In the genomic region with DNA sequence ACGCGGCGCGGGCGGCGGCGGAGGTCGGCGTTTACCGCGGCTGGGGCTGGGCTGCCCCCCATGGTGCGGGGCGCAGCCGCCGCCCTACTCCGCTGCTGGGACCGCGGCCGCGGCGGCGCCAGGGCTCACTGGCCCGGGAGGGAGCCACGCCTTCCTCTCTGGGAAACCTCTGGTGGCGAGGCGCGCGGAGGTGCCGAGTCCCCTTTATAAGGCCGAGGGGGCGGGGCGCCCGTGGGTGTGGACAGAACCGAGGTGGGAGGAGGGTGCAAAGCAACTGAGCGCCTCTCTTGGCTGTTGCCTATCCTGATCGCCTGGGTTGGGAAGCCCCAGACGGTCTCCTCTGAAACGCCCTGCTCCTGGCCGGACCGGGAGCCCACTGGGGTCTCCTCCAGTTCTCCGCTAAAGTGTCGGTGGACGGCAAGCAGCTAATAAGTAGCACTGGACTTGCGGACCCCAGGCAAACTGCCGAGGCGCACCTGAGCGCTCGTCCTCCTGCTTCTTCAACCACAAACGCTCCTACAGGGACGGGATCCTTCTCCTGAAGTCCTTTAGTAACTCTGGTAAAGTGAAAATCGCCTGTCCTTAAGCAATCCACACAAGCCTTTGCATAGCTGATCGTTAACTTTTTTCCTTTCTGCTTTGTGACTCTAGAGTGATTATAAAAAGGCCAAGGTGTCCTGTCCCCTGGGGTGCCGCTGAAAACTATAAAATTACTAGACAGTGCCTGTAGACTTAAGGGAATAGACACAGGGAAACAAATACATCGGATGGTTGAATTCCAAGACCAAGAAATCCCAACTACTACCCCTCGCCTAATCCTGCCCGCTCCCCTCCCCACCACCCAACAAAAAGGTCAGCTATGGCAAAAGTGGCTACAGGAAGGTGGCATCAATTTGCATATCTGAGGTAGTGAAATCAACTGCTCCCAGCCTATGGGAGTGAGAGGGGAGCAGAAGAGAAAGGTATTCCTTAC, we compare ENCODE assay signal across 8 cellular contexts. TPM values are rescaled to one million over a fixed set of nuclear protein-coding genes. Genes with fewer than 3 reads are reported as not detected.
DNase-seq lines count a peak whose midpoint lies in the region; ATAC-seq and TF ChIP-seq lines count a peak whose summit lies in the region.

A gene (minus strand): TSS at position 182 of the 973 bp plus-strand sequence. CDS start 239 bp downstream, outside the sequence.

- H3K4me1 Mint-ChIP-seq in activated naive CD4-positive, alpha-beta T cell treated with anti-CD3 and anti-CD28 coated beads, Interleukin-2, amount 50 U/mL, for 24 hours: peaks cover 17% of the 10 kb centered on the region

- ATAC-seq in HG02588 (IDR thresholded peaks at IDR 0.05; ENCODE audit: unreplicated experiment): peak; percentile 36
- peak; percentile 68 for ATAC-seq in sciatic nerve
- ATAC-seq in GM21619 (IDR thresholded peaks at IDR 0.05; ENCODE audit: unreplicated experiment): no peak

- H3K27me3 ChIP-seq in NT2/D1 (ENCODE audit: insufficient read depth, insufficient read length) (peaks cover 32% of the 10 kb centered on the region), right atrium auricular region (peaks cover 0 to 15% of the 10 kb centered on the region in 2 donors)

- H3K9me3 Mint-ChIP-seq in activated naive CD4-positive, alpha-beta T cell treated with anti-CD3 and anti-CD28 coated beads, Interleukin-2, amount 50 U/mL, for 24 hours: no peaks in the 10 kb centered on the region

- H3K4me3 ChIP-seq in NT2/D1 (ENCODE audit: insufficient read length, low read depth): peak within 1 kb of the TSS; percentile 75
- H3K4me3 ChIP-seq in right atrium auricular region: peak within 1 kb of the TSS; percentile 11 to 53

- H3K9me3 ChIP-seq in NT2/D1 (ENCODE audit: insufficient read depth, low read length) (no peaks in the 10 kb centered on the region), right atrium auricular region (no peaks in the 10 kb centered on the region)

- intact Hi-C loops in sciatic nerve (cut with DNase I): no loop called here

- peaks cover 2% of the 10 kb centered on the region for H3K36me3 Mint-ChIP-seq in activated naive CD4-positive, alpha-beta T cell treated with anti-CD3 and anti-CD28 coated beads, Interleukin-2, amount 50 U/mL, for 24 hours

- H3K36me3 ChIP-seq in NT2/D1 (ENCODE audit: insufficient read depth, insufficient read length, low read length) (no peaks in the 10 kb centered on the region), right atrium auricular region (no peaks in the 10 kb centered on the region)

- peak within 1 kb of the TSS; percentile 86 for H3K9ac ChIP-seq in NT2/D1 (ENCODE audit: insufficient read length, low read depth)

- peaks cover 2% of the 10 kb centered on the region for H3K4me1 ChIP-seq in NT2/D1 (ENCODE audit: insufficient read depth, insufficient read length)
- H3K4me1 ChIP-seq in right atrium auricular region: peaks cover 0 to 18% of the 10 kb centered on the region in 2 donors

- no peak for TF ChIP-seq CTCF in right atrium auricular region (IDR thresholded peaks at IDR 0.05)

- H3K27ac ChIP-seq in right atrium auricular region: no peak within 1 kb of the TSS

- peak; percentile 49 for DNase-seq in Caki2 (ENCODE audit: low read depth)
- no peak for DNase-seq in NT2/D1 (ENCODE audit: low read depth, low spot score)
- DNase-seq in right atrium auricular region (ENCODE audit: low spot score): no peak
- DNase-seq in sciatic nerve (ENCODE audit: low spot score): peak; percentile 66
- no peak for DNase-seq in occipital lobe (lab: John Stamatoyannopoulos, UW)

- peaks cover 31% of the 10 kb centered on the region for H3K27me3 Mint-ChIP-seq in activated naive CD4-positive, alpha-beta T cell treated with anti-CD3 and anti-CD28 coated beads, Interleukin-2, amount 50 U/mL, for 24 hours

- in situ Hi-C loops in Caki2 (cut with HindIII; ENCODE audit: low pct_unique_long_range_greater_than_20kb, low sequenced_read_pairs): no loop called here

- H3K4me3 Mint-ChIP-seq in activated naive CD4-positive, alpha-beta T cell treated with anti-CD3 and anti-CD28 coated beads, Interleukin-2, amount 50 U/mL, for 24 hours: peak within 1 kb of the TSS; percentile 83

- H3K27ac Mint-ChIP-seq in activated naive CD4-positive, alpha-beta T cell treated with anti-CD3 and anti-CD28 coated beads, Interleukin-2, amount 50 U/mL, for 24 hours: no peak within 1 kb of the TSS

RNA-seq across cellular contexts. Expression of the gene that starts here (rescaled TPM):
- total RNA-seq in Caki2 (2014; rRNA removed; shearing (Covaris generic); ENCODE audit: low replicate concordance): not detected in 2 replicates
- total RNA-seq in right atrium auricular region: 1 to 10 TPM in 1 of 2 donors, under 1 TPM in 1; 0.52 to 4.6 TPM
- total RNA-seq in sciatic nerve: 4.4 TPM
- total RNA-seq in occipital lobe: 1.2 TPM

Comparison
In these comparisons a context has a peak if more than half of its experiments do, and no peak if none do; other contexts are left out.
1. Peak in DNase-seq in Caki2; RNA of the gene not detected or under 1 TPM.